ENCODE assay signal across 15 cellular contexts in genomic region chr7:36796850-36797618, GRCh38.
DNase-seq lines count a peak whose midpoint lies in the region; TF ChIP-seq lines count a peak whose summit lies in the region.
"Had no signal": no experiment of that assay in that cellular context is flagged by ENCODE, and none has a peak within 500 bp of the region (broad histone marks: within the 10 kb centered on the region; RNA-seq: fewer than 3 reads in every experiment).

No MANE protein-coding gene starts in this region.

- peaks cover 26% of the 10 kb centered on the region for H3K4me1 ChIP-seq in hepatocyte (ENCODE audit: insufficient read depth)

- H2AFZ ChIP-seq in hepatocyte, result no peak overlapping the region

- WGBS in hepatocyte (ENCODE audit: low lambda C conversion rate, missing lambda C conversion rate), result 65% methylated on average over 5 of the region's 5 CpGs

- H3K4me1 Mint-ChIP-seq in nephron, result peaks cover 36% of the 10 kb centered on the region

- H3K36me3 Mint-ChIP-seq in nephron (ENCODE audit: low read depth), result no peaks in the 10 kb centered on the region
- H3K36me3 Mint-ChIP-seq: CD4-positive, CD25-positive, alpha-beta regulatory T cell had no signal

- H3K4me3 ChIP-seq in hepatocyte, result no peak overlapping the region

- no peaks in the 10 kb centered on the region for H3K27me3 ChIP-seq in hepatocyte

- no peak overlapping the region for H3K4me2 ChIP-seq in hepatocyte

- no peaks in the 10 kb centered on the region for H3K9me3 ChIP-seq in hepatocyte (ENCODE audit: low read depth)

- TF ChIP-seq CTCF in hepatocyte (IDR thresholded peaks at IDR 0.05; ENCODE audit: poor library complexity) (no peak), nephron (IDR thresholded peaks at IDR 0.05; ENCODE audit: unreplicated experiment in 3 of 3) (no peak)

- no peaks in the 10 kb centered on the region for H3K36me3 ChIP-seq in hepatocyte (replicated peaks; ENCODE audit: insufficient read depth, low read depth)

- H3K9me2 ChIP-seq in hepatocyte (replicated peaks; ENCODE audit: insufficient read depth), result no peaks in the 10 kb centered on the region

- no peaks in the 10 kb centered on the region for H3K79me2 ChIP-seq in hepatocyte

- no peaks in the 10 kb centered on the region for H4K20me1 ChIP-seq in hepatocyte (ENCODE audit: insufficient read depth, poor library complexity, severe bottlenecking)

- peak overlapping the region; percentile 59 for H3K27ac ChIP-seq in hepatocyte

- no peak overlapping the region for H3K4me3 Mint-ChIP-seq in nephron
- H3K4me3 Mint-ChIP-seq: CD4-positive, CD25-positive, alpha-beta regulatory T cell had no signal

- DNase-seq in DMS 273 treated with DMSO at 0.1 percent for 48 hours (lab: John Stamatoyannopoulos, UW), result peak; percentile 30
- peak; percentile 27 for DNase-seq in NCI-H69 (lab: John Stamatoyannopoulos, UW)
- peak; percentile 14 for DNase-seq in hepatocyte (ENCODE audit: low spot score)
- no peak for DNase-seq in posterior vena cava (ENCODE audit: low spot score)
- no peak for DNase-seq in NCI-H1048 (lab: John Stamatoyannopoulos, UW)
- no peak for DNase-seq in NCI-H2196 treated with DMSO at 0.1 percent for 48 hours (lab: John Stamatoyannopoulos, UW; ENCODE audit: unreplicated experiment)
- DNase-seq: ACHN; Calu3; CD4-positive, CD25-positive, alpha-beta regulatory T cell; DMS79 treated with DMSO at 0.1 percent for 48 hours; GOT3; KBM-7; NCI-H1930; NCI-H526 had no signal

- H3K27me3 Mint-ChIP-seq in nephron (ENCODE audit: low read depth), result peaks cover 8% of the 10 kb centered on the region

- peak overlapping the region; percentile 41 to 86 (median 56) for H3K27ac Mint-ChIP-seq in nephron
- H3K27ac Mint-ChIP-seq: CD4-positive, CD25-positive, alpha-beta regulatory T cell had no signal

- intact Hi-C loops in posterior vena cava (cut with DNase I), result no loop called here

- H3K9me3 Mint-ChIP-seq in nephron, result peaks cover 3% of the 10 kb centered on the region

Comparison
In these comparisons a context has a peak if more than half of its experiments do, and no peak if none do; other contexts are left out.
1. DNase-seq: peak in DMS 273 treated with DMSO at 0.1 percent for 48 hours (single experiment), NCI-H69 (single experiment) and hepatocyte (single experiment); none in posterior vena cava (single experiment), NCI-H1048 (single experiment) and NCI-H2196 treated with DMSO at 0.1 percent for 48 hours (single experiment).